9 cellular contexts compared by ENCODE assay signal in the genomic region with DNA sequence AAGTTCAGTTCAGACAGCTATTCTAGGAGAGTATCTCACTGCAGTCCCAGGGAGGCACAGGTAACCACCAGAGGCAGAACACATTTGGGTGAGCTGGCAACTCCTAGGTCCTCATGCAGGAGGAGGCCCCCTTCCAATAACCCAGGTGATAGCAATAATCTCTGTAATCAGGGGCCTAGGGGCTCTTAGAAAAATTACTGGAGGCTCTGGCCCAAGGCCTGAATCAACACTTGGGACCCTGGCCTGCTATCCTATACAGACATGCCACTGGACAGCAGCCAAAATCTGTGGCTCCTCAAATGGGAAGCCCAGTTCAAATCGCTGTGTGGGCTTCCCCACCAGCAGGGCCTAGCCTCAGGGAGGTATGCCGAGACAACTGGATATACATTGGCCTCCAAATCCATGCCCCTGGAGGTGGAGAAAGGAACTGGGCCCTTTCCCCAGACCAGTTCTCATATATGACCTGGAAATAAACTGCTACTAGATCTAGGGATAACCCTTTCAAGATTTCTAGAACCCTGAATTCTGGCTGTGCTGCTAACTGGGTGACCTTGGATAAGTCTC. TPM values are rescaled to one million over a fixed set of nuclear protein-coding genes. Genes with fewer than 3 reads are reported as not detected.
DNase-seq lines count a peak whose midpoint lies in the region; ATAC-seq and TF ChIP-seq lines count a peak whose summit lies in the region.
"Had no signal": no experiment of that assay in that cellular context is flagged by ENCODE, and none has a peak within 500 bp of the region (broad histone marks: within the 10 kb centered on the region; RNA-seq: fewer than 3 reads in every experiment).

No MANE protein-coding gene starts in this region.

- H3K27me3 ChIP-seq in BLaER1 treated with 17β-estradiol and CSF1 and Interleukin-3, amounts not matched to agents 10 nM and 100 nM = no peaks in the 10 kb centered on the region

- H3K4me1 Mint-ChIP-seq in endothelial cell (ENCODE audit: unreplicated experiment) = peaks cover 17% of the 10 kb centered on the region
- H3K4me1 Mint-ChIP-seq in naive thymus-derived CD8-positive, alpha-beta T cell = peaks cover 8 to 33% (median 24%) of the 10 kb centered on the region in 4 donors

- H3K36me3 ChIP-seq in BLaER1 treated with 17β-estradiol and CSF1 and Interleukin-3, amounts not matched to agents 10 nM and 100 nM = peaks cover 0 to 6% (median 0%) of the 10 kb centered on the region in 11 experiments; a peak in 3 of 22 replicates

- peak overlapping the region in 1 of 11 experiments; percentile 22; a peak in 1 of 22 replicates for H3K27ac ChIP-seq in BLaER1 treated with 17β-estradiol and CSF1 and Interleukin-3, amounts not matched to agents 10 nM and 100 nM

- H3K4me3 ChIP-seq in BLaER1 treated with 17β-estradiol and CSF1 and Interleukin-3, amounts not matched to agents 10 nM and 100 nM = peak overlapping the region in 3 of 10 experiments; percentile 72 to 79 (median 75); a peak in 6 of 20 replicates

- H3K27me3 Mint-ChIP-seq in endothelial cell (ENCODE audit: unreplicated experiment) = peaks cover 6% of the 10 kb centered on the region
- H3K27me3 Mint-ChIP-seq in naive thymus-derived CD8-positive, alpha-beta T cell = no peaks in the 10 kb centered on the region

- no peak overlapping the region for H3K4me3 Mint-ChIP-seq in endothelial cell (ENCODE audit: unreplicated experiment)
- H3K4me3 Mint-ChIP-seq in naive thymus-derived CD8-positive, alpha-beta T cell = peak overlapping the region in 9 of 10 donors; percentile 19 to 94 (median 87)

- no peaks in the 10 kb centered on the region for H3K9me3 Mint-ChIP-seq in endothelial cell (ENCODE audit: unreplicated experiment)
- no peaks in the 10 kb centered on the region for H3K9me3 Mint-ChIP-seq in naive thymus-derived CD8-positive, alpha-beta T cell

- ATAC-seq in naive thymus-derived CD8-positive, alpha-beta T cell = no peak
- ATAC-seq in GM21619 (IDR thresholded peaks at IDR 0.05; ENCODE audit: unreplicated experiment) = no peak

- peaks cover 0 to 57% (median 0%) of the 10 kb centered on the region in 11 experiments; a peak in 7 of 22 replicates for H4K20me1 ChIP-seq in BLaER1 treated with 17β-estradiol and CSF1 and Interleukin-3, amounts not matched to agents 10 nM and 100 nM

- DNase-seq in M059J (ENCODE audit: low read depth) (peak; percentile 33), endothelial cell (ENCODE audit: low spot score) (peak; percentile 27), hippocampal formation (lab: John Stamatoyannopoulos, UW) (no peak), midbrain (lab: John Stamatoyannopoulos, UW) (no peak)
- no peak for DNase-seq in naive thymus-derived CD8-positive, alpha-beta T cell
- DNase-seq in activated effector memory CD4-positive, alpha-beta T cell treated with anti-CD3 and anti-CD28 coated beads, Interleukin-2, amount 50 U/mL, for 16 hours = no peak
- DNase-seq: effector CD8-positive, alpha-beta T cell had no signal

- H3K9ac ChIP-seq in BLaER1 treated with 17β-estradiol and CSF1 and Interleukin-3, amounts not matched to agents 10 nM and 100 nM = peak overlapping the region in 3 of 11 experiments; percentile 82 to 88 (median 85); a peak in 5 of 22 replicates

- peaks cover 42 to 82% (median 58%) of the 10 kb centered on the region in 10 experiments for H3K4me1 ChIP-seq in BLaER1 treated with 17β-estradiol and CSF1 and Interleukin-3, amounts not matched to agents 10 nM and 100 nM

- H3K9me3 ChIP-seq in BLaER1 treated with 17β-estradiol and CSF1 and Interleukin-3, amounts not matched to agents 10 nM and 100 nM (replicated peaks in 1 of 11) = no peaks in the 10 kb centered on the region

- POLR2A ChIA-PET in naive thymus-derived CD8-positive, alpha-beta T cell (lab: Charles Lee) = interaction anchor here (2.8 kb wide), 1 partner anchor 50 kb away, joined by 31 read pairs; a partner anchor contains a TSS

- H3K27ac Mint-ChIP-seq in endothelial cell (ENCODE audit: unreplicated experiment) = no peak overlapping the region
- H3K27ac Mint-ChIP-seq in naive thymus-derived CD8-positive, alpha-beta T cell = peak overlapping the region in 4 of 10 donors; percentile 40 to 59 (median 54)

- no peaks in the 10 kb centered on the region for H3K36me3 Mint-ChIP-seq in endothelial cell (ENCODE audit: low read depth, unreplicated experiment)
- no peaks in the 10 kb centered on the region for H3K36me3 Mint-ChIP-seq in naive thymus-derived CD8-positive, alpha-beta T cell

- TF ChIP-seq CTCF in endothelial cell (IDR thresholded peaks at IDR 0.05; ENCODE audit: unreplicated experiment) = peak; percentile 61

- peak overlapping the region; percentile 86 to 98 (median 97); a peak in 20 of 22 replicates for H3K4me2 ChIP-seq in BLaER1 treated with 17β-estradiol and CSF1 and Interleukin-3, amounts not matched to agents 10 nM and 100 nM

RNA-seq across cellular contexts. Expression of a gene that starts 1.6 kb away (rescaled TPM):
- total RNA-seq in M059J (2014; rRNA removed; shearing (Covaris generic)) = 13.3 and 20.6 TPM in 2 replicates
- total RNA-seq in endothelial cell (ENCODE audit: unreplicated experiment) = 0.67 TPM
- total RNA-seq in naive thymus-derived CD8-positive, alpha-beta T cell = 1 to 10 TPM; 2.9 to 3.1 TPM
- polyA plus RNA-seq in naive thymus-derived CD8-positive, alpha-beta T cell = 1 to 10 TPM; 2.2 to 3.8 (median 3.2) TPM

RNA-seq across cellular contexts. Expression of a gene that starts 28.1 kb away (rescaled TPM):
- 24.8 and 46.3 TPM in 2 replicates for total RNA-seq in M059J (2014; rRNA removed; shearing (Covaris generic))
- 21.0 TPM for total RNA-seq in endothelial cell (ENCODE audit: unreplicated experiment)
- 1 to 10 TPM; 1.1 to 2.0 TPM for total RNA-seq in naive thymus-derived CD8-positive, alpha-beta T cell
- polyA plus RNA-seq in naive thymus-derived CD8-positive, alpha-beta T cell = under 1 TPM; 0.06 to 0.30 (median 0.27) TPM

RNA-seq across cellular contexts. Expression of a gene that starts 45.0 kb away (rescaled TPM):
- total RNA-seq in M059J (2014; rRNA removed; shearing (Covaris generic)) = 23.9 and 31.2 TPM in 2 replicates
- total RNA-seq in endothelial cell (ENCODE audit: unreplicated experiment) = 35.4 TPM
- 1 to 10 TPM; 8.8 to 9.4 TPM for total RNA-seq in naive thymus-derived CD8-positive, alpha-beta T cell
- 1 to 10 TPM; 6.5 to 8.9 (median 8.3) TPM for polyA plus RNA-seq in naive thymus-derived CD8-positive, alpha-beta T cell

RNA-seq across cellular contexts. Expression of a gene that starts 51.5 kb away (rescaled TPM):
- total RNA-seq in M059J (2014; rRNA removed; shearing (Covaris generic)) = 9.0 and 19.2 TPM in 2 replicates
- 19.2 TPM for total RNA-seq in endothelial cell (ENCODE audit: unreplicated experiment)
- 10 to 100 TPM; 60.7 to 64.4 TPM for total RNA-seq in naive thymus-derived CD8-positive, alpha-beta T cell
- polyA plus RNA-seq in naive thymus-derived CD8-positive, alpha-beta T cell = 10 to 100 TPM; 29.1 to 37.9 (median 34.1) TPM

RNA-seq across cellular contexts. Expression of a gene that starts 52.2 kb away (rescaled TPM):
- 3.8 and 5.9 TPM in 2 replicates for total RNA-seq in M059J (2014; rRNA removed; shearing (Covaris generic))
- 10.9 TPM for total RNA-seq in endothelial cell (ENCODE audit: unreplicated experiment)
- 1 to 10 TPM; 1.6 to 3.1 TPM for total RNA-seq in naive thymus-derived CD8-positive, alpha-beta T cell
- 1 to 10 TPM; 1.9 to 6.2 (median 4.6) TPM for polyA plus RNA-seq in naive thymus-derived CD8-positive, alpha-beta T cell

Comparison
In these comparisons a context has a peak if more than half of its experiments do, and no peak if none do; other contexts are left out.
1. DNase-seq: peak in M059J (single experiment) and endothelial cell (single experiment); none in naive thymus-derived CD8-positive, alpha-beta T cell (0 of 10), hippocampal formation (0 of 2), midbrain (single experiment) and activated effector memory CD4-positive, alpha-beta T cell treated with anti-CD3 and anti-CD28 coated beads, Interleukin-2, amount 50 U/mL, for 16 hours (single experiment).